8 cellular contexts compared by ENCODE assay signal in the genomic region with DNA sequence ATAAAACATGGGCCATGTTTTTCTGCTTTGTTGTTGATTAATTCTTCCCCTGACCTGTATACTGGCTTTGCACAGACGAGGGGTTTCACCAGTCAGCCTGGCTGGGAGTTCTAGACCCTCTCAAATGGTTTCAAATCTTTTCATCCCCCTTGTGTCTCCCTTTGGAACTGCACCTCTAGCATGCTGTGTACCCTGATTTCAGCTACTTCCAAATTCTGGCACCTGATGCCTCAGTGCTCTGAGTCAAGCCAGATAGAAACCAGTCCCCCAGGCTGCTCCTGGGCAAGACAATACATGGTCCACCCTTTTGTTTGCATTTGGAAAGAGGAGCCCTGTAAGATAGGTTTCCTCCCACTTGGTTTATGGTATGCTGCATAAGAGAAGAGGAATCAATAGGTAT.
A peak's percentile ranks its signal among the peaks of the same experiment; 100 is the strongest.
DNase-seq lines count a peak whose midpoint lies in the region; ATAC-seq and TF ChIP-seq lines count a peak whose summit lies in the region.

No MANE protein-coding gene starts in this region.

- H3K36me3 ChIP-seq in trophoblast cell (ENCODE audit: control insufficient read depth in 1 of 2, insufficient read depth in 2 of 2, low read length in 2 of 2) = no peaks in the 10 kb centered on the region

- no peak overlapping the region for H3K14ac ChIP-seq in trophoblast cell (ENCODE audit: low read length)

- no peaks in the 10 kb centered on the region for H3K4me1 ChIP-seq in trophoblast cell (ENCODE audit: control insufficient read depth in 1 of 2, insufficient read depth in 2 of 2, low read length in 2 of 2)

- DNase-seq in NCI-H748 (lab: John Stamatoyannopoulos, UW; ENCODE audit: unreplicated experiment) = peak; percentile 73
- no peak for DNase-seq in NCI-H748 treated with DMSO at 0.1 percent for 48 hours (lab: John Stamatoyannopoulos, UW)
- DNase-seq in NAMALWA (ENCODE audit: low spot score) = peak; percentile 58
- DNase-seq in endothelial cell (ENCODE audit: low spot score) = peak; percentile 54
- peak; percentile 12 to 65 for DNase-seq in trophoblast cell
- no peak for DNase-seq in inferior parietal cortex (ENCODE audit: extremely low spot score)

- no peaks in the 10 kb centered on the region for H3K79me1 ChIP-seq in trophoblast cell (ENCODE audit: low read length)

- no peak overlapping the region for H3K18ac ChIP-seq in trophoblast cell (ENCODE audit: low read length)

- H3K4me3 Mint-ChIP-seq in endothelial cell (ENCODE audit: unreplicated experiment) = no peak overlapping the region

- H4K91ac ChIP-seq in trophoblast cell (ENCODE audit: low read depth, low read length) = no peak overlapping the region

- no peak overlapping the region for H3K27ac ChIP-seq in trophoblast cell (ENCODE audit: low read depth, low read length)

- no peaks in the 10 kb centered on the region for H3K36me3 Mint-ChIP-seq in endothelial cell (ENCODE audit: low read depth, unreplicated experiment)

- H3K27me3 ChIP-seq in trophoblast cell (ENCODE audit: insufficient read depth, low read length) = no peaks in the 10 kb centered on the region

- H3K79me2 ChIP-seq in trophoblast cell (ENCODE audit: control insufficient read depth, insufficient read depth, low read length, poor library complexity) = no peaks in the 10 kb centered on the region

- H3K4me2 ChIP-seq in trophoblast cell (ENCODE audit: low read length) = no peak overlapping the region

- H3K23ac ChIP-seq in trophoblast cell (ENCODE audit: low read length) = no peak overlapping the region

- H3K9me3 Mint-ChIP-seq in endothelial cell (ENCODE audit: unreplicated experiment) = no peaks in the 10 kb centered on the region

- no peak overlapping the region for H4K12ac ChIP-seq in trophoblast cell (ENCODE audit: low read depth, low read length)

- no peak overlapping the region for H4K8ac ChIP-seq in trophoblast cell (ENCODE audit: low read depth, low read length)

- no peak overlapping the region for H2BK12ac ChIP-seq in trophoblast cell (ENCODE audit: low read length)

- H3K27me3 Mint-ChIP-seq in endothelial cell (ENCODE audit: unreplicated experiment) = peaks cover 2% of the 10 kb centered on the region

- H3K4me3 ChIP-seq in trophoblast cell (ENCODE audit: low read depth, low read length) = no peak overlapping the region

- H3K4me1 Mint-ChIP-seq in endothelial cell (ENCODE audit: unreplicated experiment) = peaks cover 14% of the 10 kb centered on the region

- peak; percentile 79 for TF ChIP-seq CTCF in endothelial cell (IDR thresholded peaks at IDR 0.05; ENCODE audit: unreplicated experiment)

- H3K4ac ChIP-seq in trophoblast cell (ENCODE audit: low read depth, low read length) = no peak overlapping the region

- no peak overlapping the region for H2BK5ac ChIP-seq in trophoblast cell (ENCODE audit: low read depth, low read length, poor library complexity)

- no peaks in the 10 kb centered on the region for H3K9me3 ChIP-seq in trophoblast cell (ENCODE audit: insufficient read depth, low read depth, low read length)

- H3K9ac ChIP-seq in trophoblast cell (ENCODE audit: low read length) = no peak overlapping the region

- no CpG with 5 or more reads among the region's 1 CpG for WGBS in trophoblast cell (ENCODE audit: extremely low coverage, insufficient coverage, insufficient read length)

- no peak overlapping the region for H2BK120ac ChIP-seq in trophoblast cell (ENCODE audit: insufficient read depth, low read length, poor library complexity)

- ATAC-seq in activated CD4-positive, CD25-positive, alpha-beta regulatory T cell treated with anti-CD3 and anti-CD28 coated beads, Interleukin-2, amount 50 U/mL, for 24 hours = no peak
- ATAC-seq in GM19324 (IDR thresholded peaks at IDR 0.05; ENCODE audit: low FRiP score, unreplicated experiment) = no peak

- H3K27ac Mint-ChIP-seq in endothelial cell (ENCODE audit: unreplicated experiment) = no peak overlapping the region

- no peak overlapping the region for H2AFZ ChIP-seq in trophoblast cell (ENCODE audit: insufficient read depth, low read length, poor library complexity)

- no peak overlapping the region for H2AK5ac ChIP-seq in trophoblast cell (ENCODE audit: low read length)

Comparison
In these comparisons a context has a peak if more than half of its experiments do, and no peak if none do; other contexts are left out.
1. DNase-seq: peak in NCI-H748 (single experiment), NAMALWA (single experiment), endothelial cell (single experiment) and trophoblast cell (2 of 2); none in NCI-H748 treated with DMSO at 0.1 percent for 48 hours (single experiment) and inferior parietal cortex (single experiment).